Comparison of ENCODE assay signal across 10 cellular contexts in genomic region chr9:3906437-3907213, GRCh38.
DNase-seq lines count a peak whose midpoint lies in the region; FAIRE-seq and TF ChIP-seq lines count a peak whose summit lies in the region.
"Had no signal": no experiment of that assay in that cellular context is flagged by ENCODE, and none has a peak within 500 bp of the region (broad histone marks: within the 10 kb centered on the region; RNA-seq: fewer than 3 reads in every experiment).

No MANE protein-coding gene starts in this region.

- peak overlapping the region; percentile 56 to 93 for H3K18ac ChIP-seq in mesenchymal stem cell (ENCODE audit: low read depth in 1 of 2, low read length in 2 of 2)

- H3K36me3 Mint-ChIP-seq in chondrocyte (ENCODE audit: low read depth) = peaks cover 2% of the 10 kb centered on the region

- peaks cover 28% of the 10 kb centered on the region for H3K4me1 Mint-ChIP-seq in chondrocyte (ENCODE audit: low read depth)

- H3K36me3 ChIP-seq in MG63 (no peaks in the 10 kb centered on the region), mesenchymal stem cell (ENCODE audit: control insufficient read depth in 1 of 2, insufficient read depth in 2 of 2, low read depth in 1 of 2, low read length in 2 of 2) (peaks cover 3 to 20% of the 10 kb centered on the region in 2 experiments)

- H2BK5ac ChIP-seq in mesenchymal stem cell (ENCODE audit: low read depth, low read length, poor library complexity, severe bottlenecking) = no peak overlapping the region

- TF ChIP-seq POLR2A in GM12891 (IDR thresholded peaks at IDR 0.05; ENCODE audit: low read depth, low read length) = no peak

- H2BK120ac ChIP-seq in mesenchymal stem cell (ENCODE audit: low read depth, low read length) = no peak overlapping the region

- H3K4me2 ChIP-seq in mesenchymal stem cell (ENCODE audit: low read length, poor library complexity, severe bottlenecking) = no peak overlapping the region

- H3K27ac ChIP-seq in mesenchymal stem cell (ENCODE audit: low read length, poor library complexity, severe bottlenecking) = peak overlapping the region; percentile 82

- WGBS in mesenchymal stem cell = 60% methylated on average over 12 of the region's 13 CpGs

- H3K9me3 ChIP-seq in MG63 (no peaks in the 10 kb centered on the region), mesenchymal stem cell (ENCODE audit: control insufficient read depth, low read length) (no peaks in the 10 kb centered on the region)

- peak overlapping the region; percentile 57 for H2AK5ac ChIP-seq in mesenchymal stem cell (ENCODE audit: low read length, severe bottlenecking)

- H3K27me3 Mint-ChIP-seq in chondrocyte (ENCODE audit: low read depth) = no peaks in the 10 kb centered on the region
- H3K27me3 Mint-ChIP-seq: activated CD4-positive, alpha-beta T cell treated with anti-CD3 and anti-CD28 coated beads for 36 hours had no signal

- H2BK15ac ChIP-seq in mesenchymal stem cell (ENCODE audit: low read depth, poor library complexity, severe bottlenecking) = no peak overlapping the region

- peaks cover 8% of the 10 kb centered on the region for H3K4me1 ChIP-seq in mesenchymal stem cell (ENCODE audit: control insufficient read depth, insufficient read depth, low read depth, low read length)

- H3K27ac Mint-ChIP-seq in chondrocyte (ENCODE audit: unreplicated experiment) = peak overlapping the region; percentile 93
- H3K27ac Mint-ChIP-seq: activated CD4-positive, alpha-beta T cell treated with anti-CD3 and anti-CD28 coated beads for 36 hours had no signal

- H4K91ac ChIP-seq in mesenchymal stem cell (ENCODE audit: low read length) = peak overlapping the region; percentile 73

- H3K4me3 Mint-ChIP-seq in chondrocyte (ENCODE audit: unreplicated experiment) = no peak overlapping the region
- H3K4me3 Mint-ChIP-seq: activated CD4-positive, alpha-beta T cell treated with anti-CD3 and anti-CD28 coated beads for 36 hours had no signal

- H4K8ac ChIP-seq in mesenchymal stem cell (ENCODE audit: low read length) = no peak overlapping the region

- DNase-seq in AG20443 (ENCODE audit: low spot score) (peak; percentile 90), MG63 (peak; percentile 43), chondrocyte (ENCODE audit: low spot score) (no peak), mesenchymal stem cell (peak; percentile 93), NCI-H1436 treated with DMSO at 0.1 percent for 48 hours (lab: John Stamatoyannopoulos, UW) (no peak), ureter (ENCODE audit: low spot score) (no peak), GM12891 (ENCODE audit: insufficient read length, low spot score) (no peak)
- DNase-seq in activated naive CD4-positive, alpha-beta T cell (lab: John Stamatoyannopoulos, UW) = no peak
- DNase-seq: activated CD4-positive, alpha-beta T cell treated with anti-CD3 and anti-CD28 coated beads for 36 hours; NCI-H526 treated with DMSO at 0.1 percent for 48 hours had no signal

- H2BK12ac ChIP-seq in mesenchymal stem cell (ENCODE audit: low read length in 2 of 2) = peak overlapping the region; percentile 68 to 70

- H3K14ac ChIP-seq in mesenchymal stem cell (ENCODE audit: low read length in 2 of 2) = peak overlapping the region in 1 of 2 experiments; percentile 48

- H3K23ac ChIP-seq in mesenchymal stem cell (ENCODE audit: low read length in 2 of 2) = no peak overlapping the region

- no peaks in the 10 kb centered on the region for H3K27me3 ChIP-seq in MG63
- H3K27me3 ChIP-seq in mesenchymal stem cell (ENCODE audit: control insufficient read depth in 1 of 2, insufficient read depth in 1 of 2, low read length in 2 of 2) = no peaks in the 10 kb centered on the region

- H3K4me3 ChIP-seq in MG63 (no peak overlapping the region), mesenchymal stem cell (ENCODE audit: insufficient read depth in 1 of 2, low read depth in 1 of 2, low read length in 2 of 2) (peak overlapping the region in 1 of 2 experiments; percentile 18)

- peak overlapping the region in 1 of 2 experiments; percentile 65 for H3K4ac ChIP-seq in mesenchymal stem cell (ENCODE audit: low read depth in 1 of 2, low read length in 2 of 2)

- H2AFZ ChIP-seq in mesenchymal stem cell (ENCODE audit: low read depth, low read length) = no peak overlapping the region

- peaks cover 15% of the 10 kb centered on the region for H3K79me1 ChIP-seq in mesenchymal stem cell (replicated peaks; ENCODE audit: low read length, poor library complexity, severe bottlenecking)

- no peak for TF ChIP-seq CTCF in chondrocyte (IDR thresholded peaks at IDR 0.05)

- H3K9ac ChIP-seq in mesenchymal stem cell (ENCODE audit: low read length) = peak overlapping the region; percentile 53

- H3K9me3 Mint-ChIP-seq in chondrocyte (ENCODE audit: low read depth) = no peaks in the 10 kb centered on the region

- FAIRE-seq in GM12891 (lab: Jason Lieb, UNC) = no peak

TF ChIP-seq in GM12891, 5 proteins besides CTCF, POLR2A, EP300 and RAD21:
- TF ChIP-seq POLR2AphosphoS5 (IDR thresholded peaks at IDR 0.05; ENCODE audit: low read depth, low read length) = no peak
- no peak for TF ChIP-seq PAX5 (IDR thresholded peaks at IDR 0.05; ENCODE audit: insufficient read depth, low read length, severe bottlenecking)
- no peak for TF ChIP-seq TAF1 (IDR thresholded peaks at IDR 0.05; ENCODE audit: low read depth, low read length)
- TF ChIP-seq SPI1 (IDR thresholded peaks at IDR 0.05; ENCODE audit: low read depth, low read length) = no peak
- TF ChIP-seq POU2F2 (IDR thresholded peaks at IDR 0.05; ENCODE audit: low read depth, low read length) = no peak
TF ChIP-seq in GM12891: peak in this region for 0.

Comparison
In these comparisons a context has a peak if more than half of its experiments do, and no peak if none do; other contexts are left out.
1. DNase-seq: peak in AG20443 (single experiment), MG63 (single experiment) and mesenchymal stem cell (single experiment); none in chondrocyte (single experiment), NCI-H1436 treated with DMSO at 0.1 percent for 48 hours (single experiment), activated naive CD4-positive, alpha-beta T cell (0 of 4), ureter (single experiment) and GM12891 (single experiment).